In the genomic region with DNA sequence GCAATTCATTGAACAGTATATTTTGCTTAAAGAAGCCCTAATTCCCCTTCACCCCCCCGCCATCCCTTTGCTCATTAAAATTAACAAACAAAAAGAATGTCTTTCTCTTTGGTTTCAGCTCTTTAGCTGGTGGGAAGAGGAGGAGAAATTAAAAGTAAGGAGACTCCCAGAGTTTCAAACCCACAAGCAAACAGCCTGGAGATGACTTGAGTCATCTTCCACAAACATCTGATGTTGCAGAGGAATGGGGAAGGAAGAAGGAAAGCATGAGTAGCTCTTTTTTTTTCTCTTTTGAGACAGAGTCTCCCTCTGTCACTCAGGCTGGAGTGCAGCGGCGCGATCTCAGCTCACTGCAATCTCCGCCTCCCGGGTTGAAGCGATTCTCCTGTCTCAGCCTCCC, we compare ENCODE assay signal across 23 cellular contexts.
DNase-seq lines count a peak whose midpoint lies in the region; ATAC-seq and TF ChIP-seq lines count a peak whose summit lies in the region.
"Had no signal": no experiment of that assay in that cellular context is flagged by ENCODE, and none has a peak within 500 bp of the region (broad histone marks: within the 10 kb centered on the region; RNA-seq: fewer than 3 reads in every experiment).

No MANE protein-coding gene starts in this region.

- H2BK5ac ChIP-seq in IMR-90 (ENCODE audit: low read depth, low read length, poor library complexity, severe bottlenecking) (no peak overlapping the region), mesenchymal stem cell (ENCODE audit: low read depth, low read length, poor library complexity, severe bottlenecking) (no peak overlapping the region)

- no peak overlapping the region for H2BK20ac ChIP-seq in IMR-90 (ENCODE audit: low read depth, low read length)

- H3K23ac ChIP-seq in IMR-90 (ENCODE audit: low read depth, low read length) (no peak overlapping the region), mesenchymal stem cell (ENCODE audit: low read length in 2 of 2) (no peak overlapping the region)

- in situ Hi-C loops in IMR-90 (cut with MboI; ENCODE audit: low sequenced_read_pairs), result no loop called here
- in situ Hi-C loops in brain microvascular endothelial cell (cut with HindIII; ENCODE audit: low pct_ligation_motif_present, low sequenced_read_pairs), result no loop called here

- H3K56ac ChIP-seq in IMR-90 (ENCODE audit: extremely low read depth, insufficient read depth, low read length), result no peak overlapping the region

- no peaks in the 10 kb centered on the region for H3K9me3 ChIP-seq in IMR-90 (ENCODE audit: control insufficient read depth, insufficient read depth, low read length)
- H3K9me3 ChIP-seq in mesenchymal stem cell (ENCODE audit: control insufficient read depth, low read length), result no peaks in the 10 kb centered on the region
- H3K9me3 ChIP-seq: gastroesophageal sphincter, prostate gland, thyroid gland had no signal

- CTCF ChIA-PET in IMR-90 (lab: Yijun Ruan, JAX), result interaction anchor here (0.7 to 1.1 kb wide), 3 partner anchors 10 to 1560 kb away, joined by 3 read pairs; no protein-coding TSS in a partner anchor
- CTCF ChIA-PET in activated CD4-positive, alpha-beta T cell treated with anti-CD3 and anti-CD28 coated beads for 36 hours (lab: Charles Lee), result interaction anchor here (0.8 kb wide), 1 partner anchor 737 kb away, joined by 3 read pairs; no protein-coding TSS in a partner anchor

- H3K4me2 ChIP-seq in IMR-90 (ENCODE audit: low read depth, low read length) (no peak overlapping the region), mesenchymal stem cell (ENCODE audit: low read length, poor library complexity, severe bottlenecking) (no peak overlapping the region)

- BruUV-seq in IMR-90 (replicated peaks; lab: Mats Ljungman, UMichigan), result no TSS peak

- ATAC-seq in IMR-90 (ENCODE audit: low read depth), result peak; percentile 59
- no peak for ATAC-seq in activated CD4-positive, alpha-beta T cell treated with anti-CD3 and anti-CD28 coated beads for 36 hours
- ATAC-seq: gastroesophageal sphincter, K562, left lobe of liver had no signal

- H4K20me1 ChIP-seq in IMR-90 (ENCODE audit: insufficient read depth, low read length), result no peaks in the 10 kb centered on the region

- H2AK9ac ChIP-seq in IMR-90 (replicated peaks; ENCODE audit: low read depth, low read length, poor library complexity), result no peak overlapping the region

- TF ChIP-seq POLR2A in IMR-90 (IDR thresholded peaks at IDR 0.05; ENCODE audit: low read depth, low read length), result no peak

- H3K36me3 Mint-ChIP-seq in activated CD4-positive, alpha-beta T cell treated with anti-CD3 and anti-CD28 coated beads for 36 hours (ENCODE audit: low read depth), result no peaks in the 10 kb centered on the region

- intact Hi-C loops in IMR-90 (cut with micrococcal nuclease), result no loop called here
- intact Hi-C loops in activated CD4-positive, alpha-beta T cell treated with anti-CD3 and anti-CD28 coated beads for 36 hours (cut with DNase I, micrococcal nuclease), result no loop called here

- H3K27ac Mint-ChIP-seq in activated CD4-positive, alpha-beta T cell treated with anti-CD3 and anti-CD28 coated beads for 36 hours, result no peak overlapping the region
- H3K27ac Mint-ChIP-seq: B cell had no signal

- H3K4me1 ChIP-seq in IMR-90 (ENCODE audit: control insufficient read depth, insufficient read depth, low read length) (peaks cover 4% of the 10 kb centered on the region), mesenchymal stem cell (ENCODE audit: control insufficient read depth, insufficient read depth, low read depth, low read length) (peaks cover 2% of the 10 kb centered on the region)
- H3K4me1 ChIP-seq: gastroesophageal sphincter, prostate gland, thyroid gland had no signal

- dilution Hi-C loops in IMR-90 (cut with HindIII; ENCODE audit: low sequenced_read_pairs, unreplicated experiment), result no loop called here

- H3K4me1 Mint-ChIP-seq in activated CD4-positive, alpha-beta T cell treated with anti-CD3 and anti-CD28 coated beads for 36 hours, result no peaks in the 10 kb centered on the region
- H3K4me1 Mint-ChIP-seq: B cell had no signal

- POLR2A ChIA-PET in IMR-90 (lab: Charles Lee; ENCODE audit: unreplicated experiment), result no interaction called here
- POLR2A ChIA-PET in activated CD4-positive, alpha-beta T cell treated with anti-CD3 and anti-CD28 coated beads for 36 hours (lab: Charles Lee), result no interaction called here

- no peak overlapping the region for H2AFZ ChIP-seq in IMR-90 (replicated peaks; ENCODE audit: low read length, poor library complexity)
- H2AFZ ChIP-seq in mesenchymal stem cell (ENCODE audit: low read depth, low read length), result no peak overlapping the region

- H2BK15ac ChIP-seq in IMR-90 (ENCODE audit: low read depth, low read length) (no peak overlapping the region), mesenchymal stem cell (ENCODE audit: low read depth, poor library complexity, severe bottlenecking) (no peak overlapping the region)

- TF ChIP-seq RAD21 in IMR-90 (IDR thresholded peaks at IDR 0.05; ENCODE audit: low read length), result no peak

- TF ChIP-seq CTCF in IMR-90 (conservative IDR thresholded peaks at IDR 0.05; ENCODE audit: low read depth, low read length), result no peak
- TF ChIP-seq CTCF in brain microvascular endothelial cell (IDR thresholded peaks at IDR 0.05; ENCODE audit: low read depth, low read length, missing control alignments), result no peak
- TF ChIP-seq CTCF in GM20000 (IDR thresholded peaks at IDR 0.05; ENCODE audit: extremely low read depth, missing control alignments), result no peak

- no peak overlapping the region for H3K4me3 Mint-ChIP-seq in activated CD4-positive, alpha-beta T cell treated with anti-CD3 and anti-CD28 coated beads for 36 hours
- H3K4me3 Mint-ChIP-seq: B cell had no signal

- no peaks in the 10 kb centered on the region for H3K9me1 ChIP-seq in IMR-90 (ENCODE audit: insufficient read depth, low read length)

- no peaks in the 10 kb centered on the region for H3K27me3 ChIP-seq in IMR-90 (ENCODE audit: control insufficient read depth, insufficient read depth, low read length)
- no peaks in the 10 kb centered on the region for H3K27me3 ChIP-seq in brain microvascular endothelial cell (replicated peaks)
- no peaks in the 10 kb centered on the region for H3K27me3 ChIP-seq in mesenchymal stem cell (ENCODE audit: control insufficient read depth in 1 of 2, insufficient read depth in 1 of 2, low read length in 2 of 2)
- H3K27me3 ChIP-seq: gastroesophageal sphincter, thyroid gland had no signal

- H3K79me1 ChIP-seq in IMR-90 (ENCODE audit: low read depth in 1 of 2, low read length in 2 of 2), result no peaks in the 10 kb centered on the region
- peaks cover 2% of the 10 kb centered on the region for H3K79me1 ChIP-seq in mesenchymal stem cell (replicated peaks; ENCODE audit: low read length, poor library complexity, severe bottlenecking)

- no peak overlapping the region for H3K27ac ChIP-seq in IMR-90 (ENCODE audit: insufficient read depth, low read length)
- no peak overlapping the region for H3K27ac ChIP-seq in brain microvascular endothelial cell
- H3K27ac ChIP-seq in mesenchymal stem cell (ENCODE audit: low read length, poor library complexity, severe bottlenecking), result no peak overlapping the region
- H3K27ac ChIP-seq: gastroesophageal sphincter, prostate gland, thyroid gland had no signal

- WGBS in IMR-90 (ENCODE audit: extremely low coverage in 2 of 2, insufficient read length in 1 of 2), 2 experiments, result no CpG with 5 or more reads among the region's 7 CpGs
- WGBS in mesenchymal stem cell, result 99% methylated on average over 6 of the region's 7 CpGs

- H3K36me3 ChIP-seq in IMR-90 (ENCODE audit: control insufficient read depth, insufficient read depth, low read length), result no peaks in the 10 kb centered on the region
- H3K36me3 ChIP-seq in brain microvascular endothelial cell (replicated peaks), result no peaks in the 10 kb centered on the region
- no peaks in the 10 kb centered on the region for H3K36me3 ChIP-seq in mesenchymal stem cell (ENCODE audit: control insufficient read depth in 1 of 2, insufficient read depth in 2 of 2, low read depth in 1 of 2, low read length in 2 of 2)
- H3K36me3 ChIP-seq: gastroesophageal sphincter, prostate gland, thyroid gland had no signal

- H2BK12ac ChIP-seq in mesenchymal stem cell (ENCODE audit: low read length in 2 of 2), result no peak overlapping the region

- H3K14ac ChIP-seq in IMR-90 (replicated peaks; ENCODE audit: low read depth, low read length), result no peak overlapping the region
- no peak overlapping the region for H3K14ac ChIP-seq in mesenchymal stem cell (ENCODE audit: low read length in 2 of 2)

- H4K91ac ChIP-seq in IMR-90 (ENCODE audit: insufficient read depth, low read depth, low read length) (no peak overlapping the region), mesenchymal stem cell (ENCODE audit: low read length) (no peak overlapping the region)

- H3K4ac ChIP-seq in IMR-90 (ENCODE audit: low read depth, low read length) (no peak overlapping the region), mesenchymal stem cell (ENCODE audit: low read depth in 1 of 2, low read length in 2 of 2) (no peak overlapping the region)

- no peaks in the 10 kb centered on the region for H3K27me3 Mint-ChIP-seq in activated CD4-positive, alpha-beta T cell treated with anti-CD3 and anti-CD28 coated beads for 36 hours
- H3K27me3 Mint-ChIP-seq: B cell had no signal

- H3K4me3 ChIP-seq in IMR-90 (ENCODE audit: insufficient read depth, low read depth, low read length) (no peak overlapping the region), brain microvascular endothelial cell (ENCODE audit: low read depth, low read length) (no peak overlapping the region), mesenchymal stem cell (ENCODE audit: insufficient read depth in 1 of 2, low read depth in 1 of 2, low read length in 2 of 2) (no peak overlapping the region)
- H3K4me3 ChIP-seq: gastroesophageal sphincter, K562, prostate gland, thyroid gland had no signal

- DNase-seq in Daoy (ENCODE audit: low read depth) (peak; percentile 16), IMR-90 (peak; percentile 56), brain microvascular endothelial cell (peak; percentile 28), mesenchymal stem cell (peak; percentile 57), DMS153 (lab: John Stamatoyannopoulos, UW) (no peak), GM20000 (ENCODE audit: low spot score) (no peak), iPS-NIHi11 (ENCODE audit: low spot score) (no peak)
- no peak for DNase-seq in activated CD4-positive, alpha-beta T cell treated with anti-CD3 and anti-CD28 coated beads for 36 hours
- DNase-seq: activated effector memory CD4-positive, alpha-beta T cell treated with anti-CD3 and anti-CD28 coated beads, Interleukin-2, amount 50 U/mL, for 16 hours; COR-L47; MV-4-11; NCI-H187 treated with DMSO at 0.1 percent for 48 hours; NCI-H345; NCI-H82; SIG-M5; stimulated activated naive CD4-positive, alpha-beta T cell; T-helper 1 cell; thyroid gland had no signal

- H4K8ac ChIP-seq in IMR-90 (ENCODE audit: low read depth in 2 of 2, low read length in 2 of 2) (no peak overlapping the region), mesenchymal stem cell (ENCODE audit: low read length) (no peak overlapping the region)

- no peak overlapping the region for H3K18ac ChIP-seq in IMR-90 (ENCODE audit: low read depth, low read length)
- H3K18ac ChIP-seq in mesenchymal stem cell (ENCODE audit: low read depth in 1 of 2, low read length in 2 of 2), result no peak overlapping the region

- H2BK120ac ChIP-seq in IMR-90 (ENCODE audit: low read depth, low read length), result no peak overlapping the region
- H2BK120ac ChIP-seq in mesenchymal stem cell (ENCODE audit: low read depth, low read length), result no peak overlapping the region

- H2AK5ac ChIP-seq in IMR-90 (ENCODE audit: low read depth, low read length) (no peak overlapping the region), mesenchymal stem cell (ENCODE audit: low read length, severe bottlenecking) (no peak overlapping the region)

- H4K5ac ChIP-seq in IMR-90 (ENCODE audit: low read depth, low read length), result no peak overlapping the region

- peaks cover 7% of the 10 kb centered on the region for H3K9me3 Mint-ChIP-seq in activated CD4-positive, alpha-beta T cell treated with anti-CD3 and anti-CD28 coated beads for 36 hours (ENCODE audit: low read depth)

- no peak overlapping the region for H3K9ac ChIP-seq in IMR-90 (ENCODE audit: low read depth, low read length)
- H3K9ac ChIP-seq in mesenchymal stem cell (ENCODE audit: low read length), result no peak overlapping the region

Comparison
In these comparisons a context has a peak if more than half of its experiments do, and no peak if none do; other contexts are left out.
1. DNase-seq: peak in Daoy (single experiment), IMR-90 (single experiment), brain microvascular endothelial cell (single experiment) and mesenchymal stem cell (single experiment); none in DMS153 (single experiment), GM20000 (single experiment), activated CD4-positive, alpha-beta T cell treated with anti-CD3 and anti-CD28 coated beads for 36 hours (single experiment) and iPS-NIHi11 (single experiment).